In genomic region chr11:33735426-33736147, GRCh38 we compare ENCODE assay signal across 8 cellular contexts. TPM values are rescaled to one million over a fixed set of nuclear protein-coding genes. Genes with fewer than 3 reads are reported as not detected.
A peak's percentile ranks its signal among the peaks of the same experiment; 100 is the strongest.
DNase-seq lines count a peak whose midpoint lies in the region; ATAC-seq, FAIRE-seq and TF ChIP-seq lines count a peak whose summit lies in the region.

No MANE protein-coding gene starts in this region.

- RAD21 ChIA-PET in GM12878 (lab: Charles Lee; ENCODE audit: unreplicated experiment) = interaction anchor here (0.8 to 3.0 kb wide), 8 partner anchors 8 to 71 kb away, joined by 3 to 16 read pairs (median 6); partner anchors contain the start of gene FBXO3

- H3K9ac ChIP-seq in GM12878 (ENCODE audit: control insufficient read depth, insufficient read depth, low read length) = peak overlapping the region; percentile 86

- peaks cover 47% of the 10 kb centered on the region for H3K79me2 ChIP-seq in GM12878 (ENCODE audit: control insufficient read depth, insufficient read depth, low read length)

- H3K9me3 ChIP-seq in CD4-positive, alpha-beta T cell (ENCODE audit: control insufficient read depth, low read length) = no peaks in the 10 kb centered on the region
- no peaks in the 10 kb centered on the region for H3K9me3 ChIP-seq in GM12878 (replicated peaks; ENCODE audit: control insufficient read depth, insufficient read depth, low read length)

- H3K4me3 Mint-ChIP-seq in CD4-positive, alpha-beta T cell = peak overlapping the region; percentile 94
- peak overlapping the region; percentile 89 to 97 (median 93) for H3K4me3 Mint-ChIP-seq in immature natural killer cell

- H3K4me2 ChIP-seq in GM12878 (ENCODE audit: control insufficient read depth, insufficient read depth) = peak overlapping the region; percentile 96

- 1% methylated on average over 46 of the region's 50 CpGs for WGBS in GM12878 (ENCODE audit: insufficient coverage, insufficient replicate concordance, low lambda C conversion rate, missing lambda C conversion rate)

- POLR2A ChIA-PET in CD4-positive, alpha-beta T cell (lab: Charles Lee) = interaction anchor here (0.7 to 2.8 kb wide), 8 partner anchors 11 to 479 kb away, joined by 3 to 11 read pairs (median 4); partner anchors contain the start of genes C11orf91 and HIPK3
- POLR2A ChIA-PET in GM12878 (lab: Charles Lee) = interaction anchor here (0.7 to 1.5 kb wide), 4 partner anchors 34 to 843 kb away, joined by 3 read pairs; partner anchors contain the start of gene CSTF3

- H3K27ac ChIP-seq in CD4-positive, alpha-beta T cell (ENCODE audit: low read depth, low read length) = peak overlapping the region; percentile 52
- H3K27ac ChIP-seq in GM12878 (ENCODE audit: control insufficient read depth, insufficient read depth) = peak overlapping the region; percentile 77

- H3K27me3 Mint-ChIP-seq in CD4-positive, alpha-beta T cell = no peaks in the 10 kb centered on the region
- peaks cover 2 to 12% (median 3%) of the 10 kb centered on the region in 3 donors for H3K27me3 Mint-ChIP-seq in immature natural killer cell (ENCODE audit: low read depth in 3 of 3)

- SMC1A ChIA-PET in GM12878 (lab: Charles Lee; ENCODE audit: uncharacterized antibody, unreplicated experiment) = interaction anchor here (0.8 to 5.9 kb wide), 8 partner anchors 7 to 373 kb away, joined by 3 to 43 read pairs (median 4); no protein-coding TSS in a partner anchor

- H3K27ac Mint-ChIP-seq in CD4-positive, alpha-beta T cell = peak overlapping the region; percentile 81
- H3K27ac Mint-ChIP-seq in immature natural killer cell = peak overlapping the region; percentile 36 to 90 (median 76)

- peak; percentile 48 for ATAC-seq in CD4-positive, alpha-beta T cell (ENCODE audit: poor library complexity)
- ATAC-seq in GM19395 (IDR thresholded peaks at IDR 0.05; ENCODE audit: unreplicated experiment) (peak; percentile 53), HG03439 (IDR thresholded peaks at IDR 0.05; ENCODE audit: unreplicated experiment) (peak; percentile 56), GM12878 (peak; percentile 77)

- FAIRE-seq in GM12878 (lab: Jason Lieb, UNC) = peak; percentile 56

- H3K9me3 Mint-ChIP-seq in CD4-positive, alpha-beta T cell = no peaks in the 10 kb centered on the region
- no peaks in the 10 kb centered on the region for H3K9me3 Mint-ChIP-seq in immature natural killer cell

- TF ChIP-seq RAD21 in GM12878 (IDR thresholded peaks at IDR 0.05; ENCODE audit: insufficient read depth, low read depth, low read length) = no peak

- peaks cover 3% of the 10 kb centered on the region for H3K36me3 Mint-ChIP-seq in CD4-positive, alpha-beta T cell (ENCODE audit: low read depth)
- H3K36me3 Mint-ChIP-seq in immature natural killer cell = no peaks in the 10 kb centered on the region

- peaks cover 48% of the 10 kb centered on the region for H3K4me1 Mint-ChIP-seq in CD4-positive, alpha-beta T cell (ENCODE audit: low read depth)
- H3K4me1 Mint-ChIP-seq in immature natural killer cell = peaks cover 25 to 35% of the 10 kb centered on the region in 2 donors

- in situ Hi-C loops in GM12878 (cut with MboI) = no loop called here

- no peaks in the 10 kb centered on the region for H3K27me3 ChIP-seq in CD4-positive, alpha-beta T cell (ENCODE audit: control insufficient read depth, insufficient read depth, low read length)
- H3K27me3 ChIP-seq in GM12878 (replicated peaks in 1 of 2; ENCODE audit: control insufficient read depth in 2 of 2, insufficient read depth in 2 of 2, low read length in 1 of 2) = no peaks in the 10 kb centered on the region

- no peaks in the 10 kb centered on the region for H4K20me1 ChIP-seq in GM12878 (ENCODE audit: control insufficient read depth, insufficient read depth)

- H3K4me1 ChIP-seq in GM12878 (ENCODE audit: control insufficient read depth, insufficient read depth, low read length) = peaks cover 17% of the 10 kb centered on the region

- TF ChIP-seq POLR2A in GM12878 (IDR thresholded peaks at IDR 0.05; ENCODE audit: low read depth, low read length) = no peak

- intact Hi-C loops in CD4-positive, alpha-beta T cell (cut with DNase I, micrococcal nuclease) = loop anchor here (2.0 to 10.0 kb wide), 4 partner anchors 33 to 711 kb away; partner anchors contain the start of genes C11orf91 (in 1 of the 2), FBXO3 (in 1 of the 2) and HIPK3 (in 1 of the 2)
- intact Hi-C loops in GM12878 (cut with micrococcal nuclease; ENCODE audit: unreplicated experiment) = loop anchor here (5.0 kb wide), 1 partner anchor 33 kb away; the partner anchor contains the start of gene C11orf91

- peak; percentile 12 for TF ChIP-seq CTCF in CD4-positive, alpha-beta T cell (IDR thresholded peaks at IDR 0.05)
- no peak for TF ChIP-seq CTCF in GM12878 (IDR thresholded peaks at IDR 0.05 in 2 of 3, conservative IDR thresholded peaks at IDR 0.05 in 1 of 3; ENCODE audit: control insufficient read depth in 2 of 3, extremely low read depth in 1 of 3, insufficient read depth in 1 of 3, low read depth in 3 of 3, low read length in 3 of 3)

- peak overlapping the region; percentile 83 for H3K4me3 ChIP-seq in GM12878

- H3K36me3 ChIP-seq in GM12878 (ENCODE audit: control insufficient read depth in 2 of 2, insufficient read depth in 2 of 2, low read length in 1 of 2) = no peaks in the 10 kb centered on the region

- peak in 8 of 10 experiments; percentile 10 to 42 (median 22) for DNase-seq in CD4-positive, alpha-beta T cell
- DNase-seq in SK-N-DZ (ENCODE audit: low spot score) (peak; percentile 44), GM12878 (ENCODE audit: low read depth, low spot score) (peak; percentile 37), immature natural killer cell (peak; percentile 69 to 71 (median 70)), foreskin melanocyte (no peak)
- peak; percentile 26 for DNase-seq in stimulated activated CD4-positive, alpha-beta T cell treated with anti-CD3 and anti-CD28 coated beads, Interleukin-12 subunit alpha, Interleukin-12 subunit beta, amount 100 ng/mL, for 4 hours

- CTCF ChIA-PET in CD4-positive, alpha-beta T cell (lab: Charles Lee) = interaction anchor here (1.9 kb wide), 1 partner anchor 20 kb away, joined by 7 read pairs; no protein-coding TSS in a partner anchor
- CTCF ChIA-PET in GM12878 (lab: Yijun Ruan, JAX) = interaction anchor here (0.6 to 2.5 kb wide), 6 partner anchors 20 to 800 kb away, joined by 3 to 27 read pairs (median 4); no protein-coding TSS in a partner anchor

- BruUV-seq in GM12878 (replicated peaks; lab: Mats Ljungman, UMichigan) = no TSS peak

- TF ChIP-seq EP300 in GM12878 (IDR thresholded peaks at IDR 0.05; ENCODE audit: borderline replicate concordance in 1 of 2, control insufficient read depth in 1 of 2, low read depth in 2 of 2, low read length in 2 of 2) = 0 out of 4 replicates have a peak, but pooled peaks of 1 of the 2 experiments have one; percentile 21

- peak overlapping the region; percentile 67 for H2AFZ ChIP-seq in GM12878 (ENCODE audit: control insufficient read depth, low read depth, low read length)

RNA-seq across cellular contexts. Expression of gene CD59, which starts 0.6 kb away (rescaled TPM):
- 10 to 100 TPM; 35.2 to 37.8 TPM for total RNA-seq in CD4-positive, alpha-beta T cell
- polyA plus RNA-seq in SK-N-DZ (2014; cell fraction: cytosol; rRNA removed) = 64.3 and 72.3 TPM in 2 replicates
- polyA plus RNA-seq in SK-N-DZ (2014; cell fraction: nucleus; rRNA removed) = 30.6 and 41.2 TPM in 2 replicates
- 68.2 and 75.8 TPM in 2 replicates for total RNA-seq in GM12878 (2013; cell fraction: nucleolus; rRNA removed)
- total RNA-seq in GM12878 (2014; rRNA removed) (55.5 and 75.8 TPM in 2 replicates), GM12878 (2014; rRNA removed; fragmentation: Illumina TruSeq; extraction: Trizol) (83.2 and 89.0 TPM in 2 replicates), GM12878 (2021) (143 and 144 TPM in 2 replicates)
- polyA plus RNA-seq in GM12878 (2011; ENCODE audit: low read depth) = 107 TPM
- polyA plus RNA-seq in GM12878 (2011; rRNA removed) (201 and 225 TPM in 2 replicates), GM12878 (2014; fragmentation: Illumina TruSeq; extraction: Trizol) (185 and 186 TPM in 2 replicates), GM12878 (2014; fragmentation: Nextera tagmentation; extraction: Ambion mirVana) (100 to 1,000 TPM; 223 to 256 TPM), GM12878 (2014; rRNA removed) (93.6 and 109 TPM in 2 replicates), GM12878 (2016; fragmentation: Nextera tagmentation; extraction: Ambion mirVana) (100 to 1,000 TPM; 177 to 195 TPM), immature natural killer cell (10 to 100 TPM; 46.9 to 70.7 (median 54.9) TPM)
- 159 and 211 TPM in 2 replicates for polyA plus RNA-seq in GM12878 (2011; cell fraction: cytosol; rRNA removed)
- 55.6 and 69.0 TPM in 2 replicates for polyA plus RNA-seq in GM12878 (2011; cell fraction: nucleus; rRNA removed)
- polyA plus RNA-seq in GM12878 (2012) = 85.7 and 97.9 TPM in 2 replicates
- polyA minus RNA-seq in GM12878 (2011; rRNA and poly(A)+ RNA removed) = 93.2 and 138 TPM in 2 replicates
- 24.9 and 46.1 TPM in 2 replicates for polyA minus RNA-seq in GM12878 (2011; cell fraction: cytosol; rRNA and poly(A)+ RNA removed)
- 15.7 and 20.6 TPM in 2 replicates for polyA minus RNA-seq in GM12878 (2011; cell fraction: nucleus; rRNA and poly(A)+ RNA removed)

RNA-seq across cellular contexts. Expression of gene C11orf91, which starts 35.0 kb away (rescaled TPM):
- under 1 TPM in 1 of 2 experiments, not detected in 1; 0.45 TPM for total RNA-seq in CD4-positive, alpha-beta T cell
- not detected in 2 replicates for polyA plus RNA-seq in SK-N-DZ (2014; cell fraction: cytosol; rRNA removed)
- not detected in 2 replicates for polyA plus RNA-seq in SK-N-DZ (2014; cell fraction: nucleus; rRNA removed)
- total RNA-seq in GM12878 (2013; cell fraction: nucleolus; rRNA removed) = not detected in 2 replicates
- total RNA-seq in GM12878 (2014; rRNA removed) = not detected in 2 replicates
- total RNA-seq in GM12878 (2014; rRNA removed; fragmentation: Illumina TruSeq; extraction: Trizol) = not detected in 2 replicates
- total RNA-seq in GM12878 (2021) = 0.35 TPM in 1 of 2 replicates, not detected in the other
- polyA plus RNA-seq in GM12878 (2011; ENCODE audit: low read depth) = not detected
- polyA plus RNA-seq in GM12878 (2011; rRNA removed) = not detected in 2 replicates
- polyA plus RNA-seq in GM12878 (2011; cell fraction: cytosol; rRNA removed) = not detected in 2 replicates
- polyA plus RNA-seq in GM12878 (2011; cell fraction: nucleus; rRNA removed) = not detected in 2 replicates
- polyA plus RNA-seq in GM12878 (2012) = not detected in 2 replicates
- polyA plus RNA-seq in GM12878 (2014; fragmentation: Illumina TruSeq; extraction: Trizol) = not detected in 2 replicates
- polyA plus RNA-seq in GM12878 (2014; fragmentation: Nextera tagmentation; extraction: Ambion mirVana) = not detected
- polyA plus RNA-seq in GM12878 (2014; rRNA removed) = not detected in 2 replicates
- polyA plus RNA-seq in GM12878 (2016; fragmentation: Nextera tagmentation; extraction: Ambion mirVana) = not detected
- polyA minus RNA-seq in GM12878 (2011; rRNA and poly(A)+ RNA removed) = not detected in 2 replicates
- not detected in 2 replicates for polyA minus RNA-seq in GM12878 (2011; cell fraction: cytosol; rRNA and poly(A)+ RNA removed)
- polyA minus RNA-seq in GM12878 (2011; cell fraction: nucleus; rRNA and poly(A)+ RNA removed) = not detected in 2 replicates
- polyA plus RNA-seq in immature natural killer cell = not detected

RNA-seq across cellular contexts. Expression of gene FBXO3, which starts 38.7 kb away (rescaled TPM):
- total RNA-seq in CD4-positive, alpha-beta T cell = 10 to 100 TPM; 62.0 to 63.4 TPM
- 41.3 and 45.7 TPM in 2 replicates for polyA plus RNA-seq in SK-N-DZ (2014; cell fraction: cytosol; rRNA removed)
- polyA plus RNA-seq in SK-N-DZ (2014; cell fraction: nucleus; rRNA removed) = 28.2 and 42.0 TPM in 2 replicates
- total RNA-seq in GM12878 (2013; cell fraction: nucleolus; rRNA removed) = 52.3 and 56.3 TPM in 2 replicates
- 10.4 and 11.1 TPM in 2 replicates for total RNA-seq in GM12878 (2014; rRNA removed)
- total RNA-seq in GM12878 (2014; rRNA removed; fragmentation: Illumina TruSeq; extraction: Trizol) = 11.6 and 13.2 TPM in 2 replicates
- total RNA-seq in GM12878 (2021) = 9.2 and 11.3 TPM in 2 replicates
- polyA plus RNA-seq in GM12878 (2011; ENCODE audit: low read depth) = 7.7 TPM
- polyA plus RNA-seq in GM12878 (2011; rRNA removed) = 33.4 and 45.2 TPM in 2 replicates
- 14.1 and 16.6 TPM in 2 replicates for polyA plus RNA-seq in GM12878 (2011; cell fraction: cytosol; rRNA removed)
- 21.6 and 31.0 TPM in 2 replicates for polyA plus RNA-seq in GM12878 (2011; cell fraction: nucleus; rRNA removed)
- 7.2 and 10.3 TPM in 2 replicates for polyA plus RNA-seq in GM12878 (2012)
- polyA plus RNA-seq in GM12878 (2014; fragmentation: Illumina TruSeq; extraction: Trizol) = 14.5 and 23.5 TPM in 2 replicates
- polyA plus RNA-seq in GM12878 (2014; fragmentation: Nextera tagmentation; extraction: Ambion mirVana) = 10 to 100 TPM; 12.4 to 27.1 TPM
- polyA plus RNA-seq in GM12878 (2014; rRNA removed) = 8.5 and 8.9 TPM in 2 replicates
- 10 to 100 TPM; 20.4 to 24.3 TPM for polyA plus RNA-seq in GM12878 (2016; fragmentation: Nextera tagmentation; extraction: Ambion mirVana)
- 22.4 and 30.6 TPM in 2 replicates for polyA minus RNA-seq in GM12878 (2011; rRNA and poly(A)+ RNA removed)
- polyA minus RNA-seq in GM12878 (2011; cell fraction: cytosol; rRNA and poly(A)+ RNA removed) = 9.7 and 13.2 TPM in 2 replicates
- 24.4 and 30.0 TPM in 2 replicates for polyA minus RNA-seq in GM12878 (2011; cell fraction: nucleus; rRNA and poly(A)+ RNA removed)
- polyA plus RNA-seq in immature natural killer cell = 10 to 100 TPM; 33.5 to 46.9 (median 36.9) TPM
